9 cellular contexts compared by ENCODE assay signal in the genomic region with DNA sequence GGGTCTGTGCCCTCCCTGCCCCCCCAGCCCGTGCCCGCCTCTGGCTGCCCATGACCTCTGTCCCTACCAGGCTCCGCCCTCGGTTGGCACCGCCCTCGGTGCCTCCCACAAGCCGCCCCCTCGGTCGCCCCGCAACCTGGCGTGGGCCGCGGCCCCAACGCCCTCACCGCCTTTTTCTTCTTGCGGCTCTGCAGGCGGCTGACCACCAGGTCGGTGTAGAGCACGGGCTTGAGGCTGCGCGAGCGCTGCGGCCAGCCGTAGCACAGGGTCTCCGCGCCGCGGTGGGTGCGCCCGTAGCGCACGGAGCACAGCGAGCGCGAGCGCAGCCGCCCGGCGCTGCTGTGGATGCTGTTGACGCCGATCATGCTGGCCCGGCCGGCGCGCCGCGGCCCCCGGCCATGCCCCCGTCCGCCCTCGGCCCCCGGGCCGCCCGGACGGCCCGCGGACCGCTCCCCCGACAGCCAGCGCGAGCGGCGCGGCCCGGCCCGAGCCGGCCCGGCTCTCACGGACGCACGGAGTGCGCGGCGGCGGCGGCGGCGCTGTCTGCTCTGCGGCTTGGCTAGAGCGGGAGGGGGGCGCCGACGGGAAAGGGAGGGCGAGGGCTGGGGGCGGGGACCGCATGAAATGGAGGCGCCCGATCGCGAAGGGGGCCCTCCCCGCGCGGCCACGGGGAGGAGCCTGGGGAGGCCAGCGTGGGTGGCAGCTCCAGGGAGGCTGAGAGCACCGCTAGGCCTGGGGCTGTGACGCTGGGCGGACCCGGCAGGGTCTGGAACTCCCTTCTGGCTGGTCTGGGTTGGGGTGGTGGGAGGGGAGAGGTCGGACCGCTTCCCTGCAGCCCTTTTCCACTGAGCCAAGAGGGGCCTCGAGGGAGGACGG. TPM values are rescaled to one million over a fixed set of nuclear protein-coding genes. Genes with fewer than 3 reads are reported as not detected.
DNase-seq lines count a peak whose midpoint lies in the region; ATAC-seq and TF ChIP-seq lines count a peak whose summit lies in the region.
"Had no signal": no experiment of that assay in that cellular context is flagged by ENCODE, and none has a peak within 500 bp of the region (broad histone marks: within the 10 kb centered on the region; RNA-seq: fewer than 3 reads in every experiment).

No MANE protein-coding gene starts in this region.

- no peak for TF ChIP-seq POLR2A in upper lobe of left lung (IDR thresholded peaks at IDR 0.05)

- H3K9me3 ChIP-seq in parathyroid adenoma (ENCODE audit: control insufficient read depth, low read length) (no peaks in the 10 kb centered on the region), upper lobe of left lung (no peaks in the 10 kb centered on the region)
- H3K9me3 ChIP-seq: neutrophil had no signal

- no peaks in the 10 kb centered on the region for H3K79me2 ChIP-seq in parathyroid adenoma

- H3K27ac ChIP-seq in parathyroid adenoma (peak overlapping the region; percentile 53), upper lobe of left lung (no peak overlapping the region)
- H3K27ac ChIP-seq: neutrophil had no signal

- 2% methylated on average over 28 of the region's 103 CpGs; no CpG with 5 or more reads in 1 of the 2 donors for WGBS in upper lobe of left lung, 2 donors

- POLR2A ChIA-PET in BJ (lab: Charles Lee): no interaction called here

- peak overlapping the region; percentile 91 for H2AFZ ChIP-seq in parathyroid adenoma

- peak in 1 of 2 donors; percentile 30 for ATAC-seq in upper lobe of left lung (ENCODE audit: low FRiP score in 2 of 2)
- ATAC-seq in HG03565 (IDR thresholded peaks at IDR 0.05; ENCODE audit: unreplicated experiment): no peak

- no peak for TF ChIP-seq EP300 in upper lobe of left lung (IDR thresholded peaks at IDR 0.05)

- H3K4me1 ChIP-seq in parathyroid adenoma (peaks cover 12% of the 10 kb centered on the region), upper lobe of left lung (peaks cover 15 to 25% (median 19%) of the 10 kb centered on the region in 4 donors)

- H3K36me3 ChIP-seq in BJ (ENCODE audit: control insufficient read depth, insufficient read depth, low read length) (no peaks in the 10 kb centered on the region), parathyroid adenoma (ENCODE audit: control insufficient read depth, insufficient read depth, low read length) (no peaks in the 10 kb centered on the region), upper lobe of left lung (no peaks in the 10 kb centered on the region)
- H3K36me3 ChIP-seq: neutrophil had no signal

- CTCF ChIA-PET in BJ (lab: Yijun Ruan, JAX): interaction anchor here (1.2 to 5.4 kb wide), 5 partner anchors 10 to 179 kb away, joined by 3 to 38 read pairs (median 4); partner anchors contain the start of genes FBXL15 and NFKB2

- DNase-seq in BJ (ENCODE audit: low read depth) (no peak), NCI-H2227 treated with DMSO at 0.1 percent for 48 hours (lab: John Stamatoyannopoulos, UW) (peak; percentile 30), germinal center (ENCODE audit: low spot score) (peak; percentile 47), upper lobe of left lung (peak in 1 of 2 donors; percentile 89), RPMI8226 (no peak)
- peak; percentile 90 for DNase-seq in activated effector memory CD4-positive, alpha-beta T cell treated with anti-CD3 and anti-CD28 coated beads, Interleukin-2, amount 50 U/mL, for 16 hours

- H3K4me3 ChIP-seq in BJ (ENCODE audit: low read depth, low read length) (peak overlapping the region; percentile 21), parathyroid adenoma (ENCODE audit: low read depth, low read length) (no peak overlapping the region), upper lobe of left lung (peak overlapping the region in 3 of 4 donors; percentile 40 to 55 (median 49))

- H3K27me3 ChIP-seq in BJ (ENCODE audit: control insufficient read depth, insufficient read depth, low read length): peaks cover 48% of the 10 kb centered on the region
- no peaks in the 10 kb centered on the region for H3K27me3 ChIP-seq in parathyroid adenoma (ENCODE audit: control insufficient read depth, insufficient read depth, low read length)
- H3K27me3 ChIP-seq in upper lobe of left lung: peaks cover 0 to 43% (median 24%) of the 10 kb centered on the region in 4 donors

- H3K9ac ChIP-seq in parathyroid adenoma: no peak overlapping the region

- TF ChIP-seq CTCF in BJ (IDR thresholded peaks at IDR 0.05; ENCODE audit: insufficient read depth, low read depth, low read length) (no peak), parathyroid adenoma (IDR thresholded peaks at IDR 0.05) (no peak), upper lobe of left lung (IDR thresholded peaks at IDR 0.05) (no peak)

- peak overlapping the region; percentile 53 for H3K4me2 ChIP-seq in parathyroid adenoma (ENCODE audit: low read length)

RNA-seq across cellular contexts. Expression of gene PSD, which starts 9.6 kb away (rescaled TPM):
- 1.2 and 1.8 TPM in 2 replicates for polyA plus RNA-seq in BJ (2011; rRNA removed)
- polyA minus RNA-seq in BJ (2011; rRNA and poly(A)+ RNA removed): 0.81 and 0.98 TPM in 2 replicates
- 10 to 100 TPM in 2 of 6 donors, 1 to 10 TPM in 4; 1.1 to 28.3 (median 3.5) TPM for total RNA-seq in upper lobe of left lung

RNA-seq across cellular contexts. Expression of gene FBXL15, which starts 11.7 kb away (rescaled TPM):
- polyA plus RNA-seq in BJ (2011; rRNA removed): 3.5 and 7.5 TPM in 2 replicates
- 0.77 and 1.2 TPM in 2 replicates for polyA minus RNA-seq in BJ (2011; rRNA and poly(A)+ RNA removed)
- total RNA-seq in upper lobe of left lung: 10 to 100 TPM; 18.5 to 70.2 (median 26.8) TPM

RNA-seq across cellular contexts. Expression of gene NFKB2, which starts 13.5 kb away (rescaled TPM):
- 17.8 and 31.3 TPM in 2 replicates for polyA plus RNA-seq in BJ (2011; rRNA removed)
- 14.1 and 14.5 TPM in 2 replicates for polyA minus RNA-seq in BJ (2011; rRNA and poly(A)+ RNA removed)
- total RNA-seq in upper lobe of left lung: 10 to 100 TPM; 31.2 to 67.6 (median 41.2) TPM

RNA-seq across cellular contexts. Expression of gene CUEDC2, which starts 23.4 kb away (rescaled TPM):
- 51.2 and 74.4 TPM in 2 replicates for polyA plus RNA-seq in BJ (2011; rRNA removed)
- 22.3 and 31.1 TPM in 2 replicates for polyA minus RNA-seq in BJ (2011; rRNA and poly(A)+ RNA removed)
- 10 to 100 TPM; 33.1 to 67.1 (median 46.5) TPM for total RNA-seq in upper lobe of left lung

RNA-seq across cellular contexts. Expression of gene C10orf95, which starts 42.4 kb away (rescaled TPM):
- polyA plus RNA-seq in BJ (2011; rRNA removed): not detected in 2 replicates
- polyA minus RNA-seq in BJ (2011; rRNA and poly(A)+ RNA removed): not detected in 2 replicates
- 10 to 100 TPM in 5 of 6 donors, 1 to 10 TPM in 1; 5.9 to 27.5 (median 15.1) TPM for total RNA-seq in upper lobe of left lung

Comparison
In these comparisons a context has a peak if more than half of its experiments do, and no peak if none do; other contexts are left out.
1. DNase-seq: peak in NCI-H2227 treated with DMSO at 0.1 percent for 48 hours (single experiment), activated effector memory CD4-positive, alpha-beta T cell treated with anti-CD3 and anti-CD28 coated beads, Interleukin-2, amount 50 U/mL, for 16 hours (single experiment) and germinal center (single experiment); none in BJ (single experiment) and RPMI8226 (single experiment).